In the genomic region with DNA sequence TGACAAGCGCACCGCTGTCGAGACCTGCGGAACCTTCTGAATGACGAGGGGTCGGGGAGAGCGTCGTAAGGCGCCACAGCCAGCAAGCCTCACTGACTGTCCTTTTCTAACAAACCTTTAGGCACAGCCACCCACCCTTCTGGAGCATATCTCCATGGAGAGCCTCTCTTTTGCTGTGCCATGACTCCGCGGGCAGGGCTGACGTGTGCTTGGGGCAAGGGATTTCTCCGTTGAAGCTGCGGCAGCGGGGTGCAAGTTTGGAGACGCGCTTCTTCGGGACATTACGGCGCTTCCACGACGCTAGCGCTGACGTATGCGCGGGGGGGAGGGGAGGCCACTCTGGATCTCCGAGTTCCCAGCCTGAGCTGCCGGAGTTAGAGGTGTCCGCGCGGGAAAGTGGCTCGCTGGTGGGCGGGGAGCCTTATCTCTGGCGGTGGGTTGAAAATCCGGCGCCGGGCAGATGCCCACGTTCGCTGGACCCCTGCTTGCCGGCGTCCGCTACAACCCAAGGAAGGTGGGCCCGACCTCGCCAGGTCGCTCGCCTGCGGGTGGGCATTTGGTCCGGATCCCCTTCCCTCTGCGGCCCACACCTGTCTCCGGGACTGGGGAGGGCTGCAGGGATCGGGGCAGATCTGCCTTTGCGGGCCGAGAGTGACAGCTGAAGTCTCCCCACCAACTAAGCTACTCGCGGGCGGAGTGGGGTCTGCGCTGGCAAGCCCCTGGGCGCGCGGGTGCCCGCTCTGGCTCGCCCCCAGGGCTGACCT, we compare ENCODE assay signal across 8 cellular contexts. TPM values are rescaled to one million over a fixed set of nuclear protein-coding genes. Genes with fewer than 3 reads are reported as not detected.
DNase-seq lines count a peak whose midpoint lies in the region; ATAC-seq and TF ChIP-seq lines count a peak whose summit lies in the region.

No MANE protein-coding gene starts in this region.

- no peaks in the 10 kb centered on the region for H3K36me3 Mint-ChIP-seq in CD14-positive monocyte
- H3K36me3 Mint-ChIP-seq in activated CD4-positive, alpha-beta memory T cell treated with anti-CD3 and anti-CD28 coated beads, Interleukin-2, amount 10 ng/mL, durations not matched to agents 7 days and 5 days (ENCODE audit: low read depth) = no peaks in the 10 kb centered on the region

- peak overlapping the region; percentile 86 to 91 for H3K27ac ChIP-seq in lung (ENCODE audit: low read depth in 1 of 2, low read length in 1 of 2)

- peaks cover 3 to 20% of the 10 kb centered on the region in 2 donors for H3K4me1 ChIP-seq in lung (ENCODE audit: control insufficient read depth in 2 of 2, insufficient read depth in 2 of 2, low read length in 2 of 2)

- H3K4me3 ChIP-seq in lung = peak overlapping the region; percentile 78

- POLR2A ChIA-PET in activated CD4-positive, alpha-beta memory T cell treated with anti-CD3 and anti-CD28 coated beads, Interleukin-2, amount 10 ng/mL, durations not matched to agents 7 days and 5 days (lab: Charles Lee) = no interaction called here

- no peaks in the 10 kb centered on the region for H3K9me3 ChIP-seq in lung (ENCODE audit: control insufficient read depth in 2 of 2, insufficient read depth in 1 of 2, low read length in 1 of 2)

- H3K4me3 Mint-ChIP-seq in CD14-positive monocyte = no peak overlapping the region
- no peak overlapping the region for H3K4me3 Mint-ChIP-seq in activated CD4-positive, alpha-beta memory T cell treated with anti-CD3 and anti-CD28 coated beads, Interleukin-2, amount 10 ng/mL, durations not matched to agents 7 days and 5 days

- peaks cover 0 to 2% (median 0%) of the 10 kb centered on the region in 7 donors for H3K9me3 Mint-ChIP-seq in CD14-positive monocyte
- H3K9me3 Mint-ChIP-seq in activated CD4-positive, alpha-beta memory T cell treated with anti-CD3 and anti-CD28 coated beads, Interleukin-2, amount 10 ng/mL, durations not matched to agents 7 days and 5 days = no peaks in the 10 kb centered on the region

- CTCF ChIA-PET in activated CD4-positive, alpha-beta memory T cell treated with anti-CD3 and anti-CD28 coated beads, Interleukin-2, amount 10 ng/mL, durations not matched to agents 7 days and 5 days (lab: Charles Lee) = interaction anchor here (0.8 kb wide), 1 partner anchor 278 kb away, joined by 3 read pairs; no protein-coding TSS in a partner anchor

- no peaks in the 10 kb centered on the region for H3K36me3 ChIP-seq in lung (ENCODE audit: control insufficient read depth in 2 of 2, insufficient read depth in 2 of 2, low read length in 2 of 2)

- H3K27me3 Mint-ChIP-seq in CD14-positive monocyte (ENCODE audit: low read depth in 3 of 3) = peaks cover 0 to 3% (median 0%) of the 10 kb centered on the region in 3 donors
- no peaks in the 10 kb centered on the region for H3K27me3 Mint-ChIP-seq in activated CD4-positive, alpha-beta memory T cell treated with anti-CD3 and anti-CD28 coated beads, Interleukin-2, amount 10 ng/mL, durations not matched to agents 7 days and 5 days

- TF ChIP-seq CTCF in CD14-positive monocyte (IDR thresholded peaks at IDR 0.05) (no peak), lung (IDR thresholded peaks at IDR 0.05; ENCODE audit: control extremely low read depth, extremely low read depth) (no peak)

- WGBS in lung, 2 donors = 0% methylated on average over 62 of the region's 62 CpGs

- peaks cover 13% of the 10 kb centered on the region for H3K4me1 Mint-ChIP-seq in CD14-positive monocyte
- H3K4me1 Mint-ChIP-seq in activated CD4-positive, alpha-beta memory T cell treated with anti-CD3 and anti-CD28 coated beads, Interleukin-2, amount 10 ng/mL, durations not matched to agents 7 days and 5 days = peaks cover 14% of the 10 kb centered on the region

- ATAC-seq in GM19328 (IDR thresholded peaks at IDR 0.05; ENCODE audit: unreplicated experiment) (peak; percentile 64), HG03457 (IDR thresholded peaks at IDR 0.05; ENCODE audit: unreplicated experiment) (peak; percentile 78), lung (ENCODE audit: insufficient read depth, low FRiP score) (peak; percentile 97)

- peak overlapping the region in 1 of 7 donors; percentile 68 for H3K27ac Mint-ChIP-seq in CD14-positive monocyte
- H3K27ac Mint-ChIP-seq in activated CD4-positive, alpha-beta memory T cell treated with anti-CD3 and anti-CD28 coated beads, Interleukin-2, amount 10 ng/mL, durations not matched to agents 7 days and 5 days = peak overlapping the region; percentile 56

- intact Hi-C loops in CD14-positive monocyte (cut with micrococcal nuclease) = loop anchor here in 1 of 2 donors (5.0 kb wide), 1 partner anchor 345 kb away; the partner anchor contains the start of gene LSM6

- DNase-seq in CD14-positive monocyte (ENCODE audit: low spot score) = peak; percentile 85
- DNase-seq in NCI-H774 (lab: John Stamatoyannopoulos, UW) = peak; percentile 15
- DNase-seq in activated CD4-positive, alpha-beta memory T cell treated with anti-CD3 and anti-CD28 coated beads, Interleukin-2, amount 10 ng/mL, durations not matched to agents 7 days and 5 days = peak; percentile 83
- DNase-seq in effector CD4-positive, alpha-beta T cell = peak; percentile 74
- peak; percentile 90 for DNase-seq in lung (ENCODE audit: low spot score)
- DNase-seq in stimulated activated CD4-positive, alpha-beta T cell treated with anti-CD3 and anti-CD28 coated beads, TNF-alpha, amount 100 ng/mL, for 24 hours (ENCODE audit: low read depth in 3 of 3) = peak; percentile 74 to 90 (median 76)

- no peaks in the 10 kb centered on the region for H3K27me3 ChIP-seq in lung (ENCODE audit: control insufficient read depth, insufficient read depth)

RNA-seq across cellular contexts. Expression of gene SLC10A7, which starts 0.5 kb away (rescaled TPM):
- polyA plus RNA-seq in CD14-positive monocyte (1 to 10 TPM; 6.6 to 8.3 TPM), lung (1 to 10 TPM; 3.2 to 7.7 TPM)
- total RNA-seq in activated CD4-positive, alpha-beta memory T cell treated with anti-CD3 and anti-CD28 coated beads, Interleukin-2, amount 10 ng/mL, durations not matched to agents 7 days and 5 days = 10 to 100 TPM; 14.8 to 18.9 TPM
- 10 to 100 TPM; 18.9 to 33.4 TPM for total RNA-seq in lung

Comparison
In these comparisons a context has a peak if more than half of its experiments do, and no peak if none do; other contexts are left out.
1. Peak in every context shown above with its lines: DNase-seq, ATAC-seq, H3K4me3 ChIP-seq and H3K27ac ChIP-seq.
2. DNase-seq: peak in every context shown above with its lines; median percentile 90 in lung; 85 in CD14-positive monocyte; 83 in activated CD4-positive, alpha-beta memory T cell treated with anti-CD3 and anti-CD28 coated beads, Interleukin-2, amount 10 ng/mL, durations not matched to agents 7 days and 5 days; 76 in stimulated activated CD4-positive, alpha-beta T cell treated with anti-CD3 and anti-CD28 coated beads, TNF-alpha, amount 100 ng/mL, for 24 hours; 74 in effector CD4-positive, alpha-beta T cell; 15 in NCI-H774.